Comparison of ENCODE assay signal across 22 cellular contexts in the genomic region with DNA sequence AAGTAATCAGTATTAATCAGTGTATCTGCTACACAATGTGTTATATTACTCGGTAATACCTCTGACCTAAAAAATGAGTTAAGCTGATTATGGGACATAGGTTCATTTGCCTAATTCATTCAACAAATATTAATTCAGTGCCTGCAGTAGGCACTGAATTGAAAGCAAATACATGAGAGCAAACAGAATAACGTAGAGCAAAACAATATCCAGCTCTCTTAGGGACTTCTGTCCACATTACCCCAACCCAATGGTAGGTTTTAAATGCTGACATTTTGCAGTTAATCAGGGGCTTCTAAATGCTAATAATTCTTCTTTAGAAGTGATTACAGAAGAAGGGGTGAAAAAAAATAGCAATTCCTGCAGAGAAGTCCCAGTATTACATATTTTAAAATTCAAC. TPM values are rescaled to one million over a fixed set of nuclear protein-coding genes. Genes with fewer than 3 reads are reported as not detected.
A peak's percentile ranks its signal among the peaks of the same experiment; 100 is the strongest.
DNase-seq lines count a peak whose midpoint lies in the region; ATAC-seq, FAIRE-seq and TF ChIP-seq lines count a peak whose summit lies in the region.
"Had no signal": no experiment of that assay in that cellular context is flagged by ENCODE, and none has a peak within 500 bp of the region (broad histone marks: within the 10 kb centered on the region; RNA-seq: fewer than 3 reads in every experiment).

No MANE protein-coding gene starts in this region.

- TF ChIP-seq CTCF in heart left ventricle (IDR thresholded peaks at IDR 0.05) = no peak
- TF ChIP-seq CTCF in Loucy (conservative IDR thresholded peaks at IDR 0.05; ENCODE audit: low read length) = no peak
- TF ChIP-seq CTCF in GM12878 (IDR thresholded peaks at IDR 0.05 in 2 of 3, conservative IDR thresholded peaks at IDR 0.05 in 1 of 3; ENCODE audit: control insufficient read depth in 2 of 3, extremely low read depth in 1 of 3, insufficient read depth in 1 of 3, low read depth in 3 of 3, low read length in 3 of 3) = no peak

- H3K36me3 ChIP-seq in heart left ventricle = no peaks in the 10 kb centered on the region
- H3K36me3 ChIP-seq in Loucy (ENCODE audit: insufficient read depth, low read length) = no peaks in the 10 kb centered on the region
- H3K36me3 ChIP-seq in GM12878 (ENCODE audit: control insufficient read depth in 2 of 2, insufficient read depth in 2 of 2, low read length in 1 of 2) = no peaks in the 10 kb centered on the region
- H3K36me3 ChIP-seq in subcutaneous abdominal adipose tissue (ENCODE audit: control insufficient read depth in 5 of 5, insufficient read depth in 5 of 5, low read length in 5 of 5) = peaks cover 0 to 4% (median 0%) of the 10 kb centered on the region in 5 donors

- H3K4me1 ChIP-seq in heart left ventricle (peaks cover 0 to 60% (median 19%) of the 10 kb centered on the region in 12 donors), Loucy (ENCODE audit: insufficient read depth, low read length, poor library complexity, severe bottlenecking) (peaks cover 75% of the 10 kb centered on the region), GM12878 (ENCODE audit: control insufficient read depth, insufficient read depth, low read length) (peaks cover 22% of the 10 kb centered on the region), subcutaneous abdominal adipose tissue (ENCODE audit: control insufficient read depth in 5 of 5, insufficient read depth in 5 of 5, low read length in 5 of 5) (peaks cover 0 to 36% (median 18%) of the 10 kb centered on the region in 5 donors)

- intact Hi-C loops in heart left ventricle (cut with DNase I) (loop anchor here in 1 of 10 donors (5.0 kb wide), 1 partner anchor 126 kb away; no protein-coding TSS in a partner anchor), Right ventricle myocardium superior (cut with DNase I) (no loop called here), GM12878 (cut with micrococcal nuclease; ENCODE audit: unreplicated experiment) (no loop called here)

- H3K9me3 ChIP-seq in heart left ventricle = no peaks in the 10 kb centered on the region
- no peaks in the 10 kb centered on the region for H3K9me3 ChIP-seq in Loucy (ENCODE audit: insufficient read depth, low read depth, low read length)
- H3K9me3 ChIP-seq in GM12878 (replicated peaks; ENCODE audit: control insufficient read depth, insufficient read depth, low read length) = no peaks in the 10 kb centered on the region
- H3K9me3 ChIP-seq in subcutaneous abdominal adipose tissue (ENCODE audit: control insufficient read depth in 5 of 5, low read length in 5 of 5) = no peaks in the 10 kb centered on the region

- CTCF ChIA-PET in GM12878 (lab: Yijun Ruan, JAX) = interaction anchor here (0.6 to 1.4 kb wide), 7 partner anchors 23 to 433 kb away, joined by 3 to 7 read pairs (median 3); partner anchors contain the start of gene MED4

- no peak for FAIRE-seq in GM12878 (lab: Jason Lieb, UNC)
- FAIRE-seq: endometrium, urothelium cell line had no signal

- RAD21 ChIA-PET in GM12878 (lab: Charles Lee; ENCODE audit: unreplicated experiment) = interaction anchor here (0.9 to 1.8 kb wide), 5 partner anchors 36 to 195 kb away, joined by 3 to 10 read pairs (median 3); no protein-coding TSS in a partner anchor

- H3F3A ChIP-seq in Loucy (ENCODE audit: low read depth) = peaks cover 3% of the 10 kb centered on the region; the same call in 1 of the 2 replicates

- TF ChIP-seq EP300 in GM12878 (IDR thresholded peaks at IDR 0.05; ENCODE audit: borderline replicate concordance in 1 of 2, control insufficient read depth in 1 of 2, low read depth in 2 of 2, low read length in 2 of 2) = no peak

- H4K20me1 ChIP-seq in Loucy (ENCODE audit: insufficient read depth, low read length, poor library complexity, severe bottlenecking) (no peaks in the 10 kb centered on the region), GM12878 (ENCODE audit: control insufficient read depth, insufficient read depth) (no peaks in the 10 kb centered on the region)

- POLR2A ChIA-PET in GM12878 (lab: Charles Lee) = no interaction called here

- no peak for TF ChIP-seq POLR2A in heart left ventricle (IDR thresholded peaks at IDR 0.05)
- no peak for TF ChIP-seq POLR2A in GM12878 (IDR thresholded peaks at IDR 0.05; ENCODE audit: low read depth, low read length)

- TF ChIP-seq RAD21 in GM12878 (IDR thresholded peaks at IDR 0.05; ENCODE audit: insufficient read depth, low read depth, low read length) = no peak

- H3K9ac ChIP-seq in Loucy (ENCODE audit: low read depth, low read length, poor library complexity, severe bottlenecking) = peak overlapping the region; percentile 37
- H3K9ac ChIP-seq in GM12878 (ENCODE audit: control insufficient read depth, insufficient read depth, low read length) = no peak overlapping the region
- H3K9ac ChIP-seq in subcutaneous abdominal adipose tissue (ENCODE audit: low read length in 5 of 5) = peak overlapping the region in 4 of 5 donors; percentile 40 to 75 (median 53)

- H3K4me3 ChIP-seq in heart left ventricle = peak overlapping the region in 10 of 12 donors; percentile 0 to 38 (median 24)
- peak overlapping the region; percentile 30 for H3K4me3 ChIP-seq in Loucy (ENCODE audit: low read length, poor library complexity, severe bottlenecking)
- peak overlapping the region; percentile 45; the same call in 1 of the 2 replicates for H3K4me3 ChIP-seq in GM12878
- peak overlapping the region; percentile 13 to 37 (median 14) for H3K4me3 ChIP-seq in subcutaneous abdominal adipose tissue (ENCODE audit: low read depth in 1 of 5, low read length in 5 of 5)
- H3K4me3 ChIP-seq: SK-N-MC had no signal

- DNase-seq in heart left ventricle (no peak), Right ventricle myocardium superior (no peak), GM12878 (ENCODE audit: low read depth, low spot score) (no peak), GDM1 (lab: John Stamatoyannopoulos, UW) (no peak), globus pallidus (ENCODE audit: low spot score) (no peak), NCI-H2107 treated with DMSO at 0.1 percent for 48 hours (lab: John Stamatoyannopoulos, UW; ENCODE audit: unreplicated experiment) (no peak)
- DNase-seq: activated CD4-positive, CD25-positive, alpha-beta regulatory T cell treated with anti-CD3 and anti-CD28 coated beads, Interleukin-2, amount 50 U/mL, for 72 hours; activated T-cell treated with anti-CD3 and anti-CD28 coated beads, Interleukin-2, amount 50 U/mL, for 72 hours; DMS79; KG1; midbrain; NCI-H2107; NCI-H510A treated with DMSO at 0.1 percent for 48 hours; stimulated activated CD4-positive, alpha-beta T cell treated with anti-CD3 and anti-CD28 coated beads, Interleukin-4, amount 100 ng/mL, for 24 hours; T1000 had no signal

- no TSS peak for BruUV-seq in GM12878 (replicated peaks; lab: Mats Ljungman, UMichigan)

- H3K27ac ChIP-seq in heart left ventricle (peak overlapping the region in 11 of 12 donors; percentile 8 to 75 (median 54)), GM12878 (ENCODE audit: control insufficient read depth, insufficient read depth) (peak overlapping the region; percentile 93; the same call in 1 of the 2 replicates), subcutaneous abdominal adipose tissue (ENCODE audit: low read depth, low read length) (peak overlapping the region; percentile 83)
- H3K27ac ChIP-seq: C4-2B, SK-N-MC had no signal

- no peaks in the 10 kb centered on the region for H3K9me2 ChIP-seq in Loucy (replicated peaks; ENCODE audit: low read depth, low read length)

- in situ Hi-C loops in GM12878 (cut with MboI) = no loop called here

- H3K27me3 ChIP-seq in heart left ventricle (no peaks in the 10 kb centered on the region), Loucy (ENCODE audit: insufficient read depth, low read length, poor library complexity, severe bottlenecking) (no peaks in the 10 kb centered on the region), GM12878 (replicated peaks in 1 of 2; ENCODE audit: control insufficient read depth in 2 of 2, insufficient read depth in 2 of 2, low read length in 1 of 2) (no peaks in the 10 kb centered on the region), subcutaneous abdominal adipose tissue (ENCODE audit: control insufficient read depth in 5 of 5, insufficient read depth in 4 of 5, low read length in 5 of 5) (no peaks in the 10 kb centered on the region)

- 23 to 45% (median 36%) methylated on average over 2 of the region's 2 CpGs for WGBS in heart left ventricle, 4 donors
- 2% methylated on average over 2 of the region's 2 CpGs for WGBS in GM12878 (ENCODE audit: insufficient coverage, insufficient replicate concordance, low lambda C conversion rate, missing lambda C conversion rate)

- H3K4me2 ChIP-seq in Loucy (ENCODE audit: low read depth, low read length, poor library complexity, severe bottlenecking) = peak overlapping the region; percentile 92
- H3K4me2 ChIP-seq in GM12878 (ENCODE audit: control insufficient read depth, insufficient read depth) = peak overlapping the region; percentile 70

- ATAC-seq in heart left ventricle (no peak), Right ventricle myocardium superior (ENCODE audit: poor library complexity) (no peak), GM12878 (no peak)
- ATAC-seq: activated naive CD4-positive, alpha-beta T cell treated with anti-CD3 and anti-CD28 coated beads, Interleukin-2, amount 50 U/mL, for 72 hours; activated T-cell treated with anti-CD3 and anti-CD28 coated beads, Interleukin-2, amount 50 U/mL, for 72 hours had no signal

- no peak overlapping the region for H2AFZ ChIP-seq in Loucy (ENCODE audit: low read length)
- no peak overlapping the region for H2AFZ ChIP-seq in GM12878 (ENCODE audit: control insufficient read depth, low read depth, low read length)

- SMC1A ChIA-PET in GM12878 (lab: Charles Lee; ENCODE audit: uncharacterized antibody, unreplicated experiment) = interaction anchor here (1.0 to 2.5 kb wide), 11 partner anchors 10 to 126 kb away, joined by 3 to 14 read pairs (median 5); no protein-coding TSS in a partner anchor

- H3K79me2 ChIP-seq in Loucy (ENCODE audit: insufficient read depth, low read length) = peaks cover 72% of the 10 kb centered on the region
- H3K79me2 ChIP-seq in GM12878 (ENCODE audit: control insufficient read depth, insufficient read depth, low read length) = peaks cover 60% of the 10 kb centered on the region

RNA-seq across cellular contexts. Expression of gene RCBTB2, which starts 4.9 kb away (rescaled TPM):
- total RNA-seq in heart left ventricle (10 to 100 TPM in 6 of 9 donors, 1 to 10 TPM in 3; 5.9 to 16.2 (median 11.8) TPM), Right ventricle myocardium superior (16.6 TPM), GM12878 (2014; rRNA removed) (5.0 and 6.9 TPM in 2 replicates), GM12878 (2014; rRNA removed; fragmentation: Illumina TruSeq; extraction: Trizol) (6.9 and 8.3 TPM in 2 replicates), GM12878 (2021) (5.9 and 7.7 TPM in 2 replicates)
- polyA plus RNA-seq in heart left ventricle (10 to 100 TPM in 1 of 2 donors, 1 to 10 TPM in 1; 6.9 to 11.5 TPM), GM12878 (2011; rRNA removed) (9.8 and 15.3 TPM in 2 replicates), GM12878 (2014; fragmentation: Illumina TruSeq; extraction: Trizol) (7.4 and 8.7 TPM in 2 replicates), GM12878 (2014; fragmentation: Nextera tagmentation; extraction: Ambion mirVana) (10 to 100 TPM in 1 of 2 experiments, 1 to 10 TPM in 1; 8.7 to 10.4 TPM), GM12878 (2014; rRNA removed) (7.5 and 7.7 TPM in 2 replicates), GM12878 (2016; fragmentation: Nextera tagmentation; extraction: Ambion mirVana) (10 to 100 TPM; 15.8 to 16.0 TPM)
- 2.7 and 4.2 TPM in 2 replicates for total RNA-seq in GM12878 (2013; cell fraction: nucleolus; rRNA removed)
- polyA plus RNA-seq in GM12878 (2011; ENCODE audit: low read depth) = 9.4 TPM
- polyA plus RNA-seq in GM12878 (2011; cell fraction: cytosol; rRNA removed) = 3.9 and 5.7 TPM in 2 replicates
- 14.0 and 14.2 TPM in 2 replicates for polyA plus RNA-seq in GM12878 (2011; cell fraction: nucleus; rRNA removed)
- 9.5 and 16.1 TPM in 2 replicates for polyA plus RNA-seq in GM12878 (2012)
- polyA minus RNA-seq in GM12878 (2011; rRNA and poly(A)+ RNA removed) = 6.9 and 8.3 TPM in 2 replicates
- polyA minus RNA-seq in GM12878 (2011; cell fraction: cytosol; rRNA and poly(A)+ RNA removed) = 1.6 and 1.9 TPM in 2 replicates
- 2.9 and 3.6 TPM in 2 replicates for polyA minus RNA-seq in GM12878 (2011; cell fraction: nucleus; rRNA and poly(A)+ RNA removed)
